23 cellular contexts compared by ENCODE assay signal in the genomic region with DNA sequence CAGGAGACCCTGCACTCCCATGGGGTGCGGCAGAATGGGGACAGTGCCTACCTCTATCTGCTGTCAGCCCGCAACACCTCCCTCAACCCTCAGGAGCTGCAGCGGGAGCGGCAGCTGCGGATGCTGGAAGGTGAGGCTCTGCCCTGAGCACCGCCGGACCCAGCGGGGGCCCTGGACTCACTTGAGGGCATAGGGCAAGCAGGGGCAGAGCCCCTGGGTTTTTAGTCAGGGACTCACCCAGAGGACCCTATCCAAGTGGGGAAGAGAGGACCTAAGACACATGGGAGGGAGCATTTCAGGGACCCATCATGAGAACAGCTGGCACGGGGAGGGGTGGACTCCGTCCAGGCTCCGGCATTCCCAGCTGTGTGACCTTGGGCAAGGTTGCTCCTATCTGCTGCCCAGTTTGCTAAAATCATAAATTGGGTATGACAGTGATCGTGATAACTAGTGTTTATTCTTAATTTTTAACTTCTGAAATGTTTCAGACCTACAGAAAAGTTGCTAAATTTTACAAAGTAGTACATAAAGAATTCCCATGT.
"Had no signal": no experiment of that assay in that cellular context is flagged by ENCODE, and none has a peak within 500 bp of the region (broad histone marks: within the 10 kb centered on the region; RNA-seq: fewer than 3 reads in every experiment).

No MANE protein-coding gene starts in this region.

- H3K4me3 ChIP-seq: esophagus muscularis mucosa, heart right ventricle, left lung, neural progenitor cell, prostate gland, tibial nerve had no signal

- DNase-seq: activated CD4-positive, alpha-beta memory T cell treated with anti-CD3 and anti-CD28 coated beads for 36 hours; activated CD4-positive, alpha-beta T cell treated with anti-CD3 and anti-CD28 coated beads, Interleukin-2, amount 10 ng/mL, durations not matched to agents 24 days and 14 days; activated CD4-positive, CD25-positive, alpha-beta regulatory T cell treated with anti-CD3 and anti-CD28 coated beads, Interleukin-2, amount 50 U/mL, for 72 hours; activated CD8-positive, alpha-beta memory T cell treated with anti-CD3 and anti-CD28 coated beads, Interleukin-2, amount 50 U/mL, for 4 hours; activated gamma-delta T cell treated with Interleukin-2 at 50 U/mL for 16 hours; activated T-cell treated with anti-CD3 and anti-CD28 coated beads, Interleukin-2, amount 50 U/mL, for 1 hour; anterior cingulate cortex; dermis blood vessel endothelial cell; effector CD4-positive, alpha-beta T cell; foreskin keratinocyte; heart right ventricle; kidney glomerular epithelial cell; left lung; natural killer cell; stimulated activated CD4-positive, alpha-beta T cell treated with anti-CD3 and anti-CD28 coated beads, Interleukin-2, amount 100 ng/mL, for 48 hours; stimulated activated naive CD4-positive, alpha-beta T cell treated with Interleukin-2 at 50 U/mL for 16 hours; T-helper 17 cell had no signal

- H3K9me3 ChIP-seq: esophagus muscularis mucosa, heart right ventricle, left lung, prostate gland, tibial nerve had no signal

- ATAC-seq: activated naive CD4-positive, alpha-beta T cell treated with anti-CD3 and anti-CD28 coated beads, Interleukin-2, amount 50 U/mL, for 72 hours; foreskin keratinocyte; left lung; natural killer cell; T-helper 17 cell had no signal

- H3K27ac ChIP-seq: esophagus muscularis mucosa, foreskin keratinocyte, heart right ventricle, left lung, neural progenitor cell, prostate gland, tibial nerve had no signal

- H3K4me2 ChIP-seq: neural progenitor cell had no signal

- H3K27me3 ChIP-seq: esophagus muscularis mucosa, foreskin keratinocyte, heart right ventricle, left lung, neural progenitor cell, tibial nerve had no signal

- H3K4me1 ChIP-seq: neural progenitor cell, prostate gland, tibial nerve had no signal

- FAIRE-seq: colon had no signal

- H3K9ac ChIP-seq: neural progenitor cell had no signal

- H2AFZ ChIP-seq: neural progenitor cell had no signal
